Comparison of ENCODE assay signal across 6 cellular contexts in the genomic region with DNA sequence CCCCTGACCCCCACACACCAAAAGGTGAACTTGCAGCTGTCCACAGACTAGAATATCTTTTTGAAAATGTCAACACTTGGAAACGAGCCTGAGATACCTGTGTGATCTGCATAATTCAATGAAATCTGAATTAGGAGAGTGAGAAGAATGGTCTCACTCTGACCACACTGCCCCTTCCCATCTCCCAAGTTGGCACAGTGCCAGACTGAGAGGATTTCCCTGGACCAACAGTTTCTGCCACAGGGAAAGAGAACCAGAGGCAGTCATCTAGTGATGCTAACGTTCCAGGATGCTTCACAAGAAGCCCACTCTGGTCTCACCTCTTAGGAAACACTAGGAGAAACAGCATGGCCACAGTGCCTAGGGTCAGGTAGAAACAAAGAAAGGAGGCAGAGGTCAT.
"Had no signal": no experiment of that assay in that cellular context is flagged by ENCODE, and none has a peak within 500 bp of the region (broad histone marks: within the 10 kb centered on the region; RNA-seq: fewer than 3 reads in every experiment).

No MANE protein-coding gene starts in this region.

- DNase-seq: IMR-90, KBM-7, KG1 had no signal

- H3K27ac ChIP-seq: HL-60, KMS-11 had no signal

- FAIRE-seq: HTR-8/SVneo had no signal

- H3K9ac ChIP-seq: KMS-11 had no signal

- H3K4me2 ChIP-seq: KMS-11 had no signal
